ENCODE assay signal across 9 cellular contexts in the genomic region with DNA sequence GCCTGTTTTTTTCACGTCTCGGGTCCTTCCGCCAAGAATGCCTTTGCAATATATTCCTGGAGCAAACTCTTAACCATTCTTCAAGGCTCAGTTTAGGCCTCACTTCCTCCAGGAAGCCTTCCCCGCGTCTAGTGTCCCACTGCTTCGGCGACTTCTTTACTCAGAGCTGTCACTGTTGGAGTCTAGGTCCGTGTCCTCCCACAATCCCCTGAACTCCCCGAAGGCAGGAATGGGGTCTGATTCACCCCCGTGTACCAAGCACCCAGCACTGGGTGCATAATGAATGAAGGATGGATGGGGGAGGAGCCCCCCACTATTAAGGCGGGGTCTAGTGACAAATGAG. TPM values are rescaled to one million over a fixed set of nuclear protein-coding genes. Genes with fewer than 3 reads are reported as not detected.
A peak's percentile ranks its signal among the peaks of the same experiment; 100 is the strongest.
DNase-seq lines count a peak whose midpoint lies in the region; ATAC-seq, FAIRE-seq and TF ChIP-seq lines count a peak whose summit lies in the region.
"Had no signal": no experiment of that assay in that cellular context is flagged by ENCODE, and none has a peak within 500 bp of the region (broad histone marks: within the 10 kb centered on the region; RNA-seq: fewer than 3 reads in every experiment).

No MANE protein-coding gene starts in this region.

- ATAC-seq in GM21576 (IDR thresholded peaks at IDR 0.05; ENCODE audit: unreplicated experiment) = peak; percentile 1
- ATAC-seq in effector memory CD8-positive, alpha-beta T cell (replicated peaks) = no peak

- DNase-seq in WERI-Rb-1 (no peak), dedifferentiated amniotic fluid mesenchymal stem cell (ENCODE audit: extremely low spot score) (no peak), HUDEP-2 (lab: John Stamatoyannopoulos, UW; ENCODE audit: unreplicated experiment in 76 of 76) (no peak), frontal cortex (ENCODE audit: low spot score in 2 of 2) (no peak)
- DNase-seq in effector memory CD8-positive, alpha-beta T cell = no peak

- no peak for TF ChIP-seq CTCF in WERI-Rb-1 (IDR thresholded peaks at IDR 0.05; ENCODE audit: low read depth, low read length)

- H3K4me1 Mint-ChIP-seq in effector memory CD8-positive, alpha-beta T cell (ENCODE audit: low read depth in 2 of 2) = peaks cover 7 to 15% of the 10 kb centered on the region in 2 donors

- FAIRE-seq in frontal cortex (lab: Jason Lieb, UNC) = no peak

- H3K4me1 ChIP-seq in iPS-15b (ENCODE audit: control insufficient read depth, insufficient read depth, low read length) (no peaks in the 10 kb centered on the region), subcutaneous abdominal adipose tissue (ENCODE audit: control insufficient read depth in 5 of 5, insufficient read depth in 5 of 5, low read length in 5 of 5) (peaks cover 3 to 46% (median 36%) of the 10 kb centered on the region in 5 donors)

- no peak overlapping the region for H3K4me3 Mint-ChIP-seq in effector memory CD8-positive, alpha-beta T cell
- H3K4me3 Mint-ChIP-seq: stimulated activated naive B cell treated with anti-CD40 and anti-IgM and Interleukin-4, amounts not matched to agents 10 μg/mL and 1 μg/mL and 100 μg/mL, for 72 hours had no signal

- no peaks in the 10 kb centered on the region for H3K27me3 ChIP-seq in WERI-Rb-1 (ENCODE audit: insufficient read depth, low read depth, severe bottlenecking)
- H3K27me3 ChIP-seq in iPS-15b (ENCODE audit: control insufficient read depth, insufficient read depth, low read length) = peaks cover 29% of the 10 kb centered on the region
- no peaks in the 10 kb centered on the region for H3K27me3 ChIP-seq in subcutaneous abdominal adipose tissue (ENCODE audit: control insufficient read depth in 5 of 5, insufficient read depth in 4 of 5, low read length in 5 of 5)

- H3K36me3 ChIP-seq in WERI-Rb-1 (peaks cover 21% of the 10 kb centered on the region), iPS-15b (ENCODE audit: control insufficient read depth, insufficient read depth, low read length) (no peaks in the 10 kb centered on the region), subcutaneous abdominal adipose tissue (ENCODE audit: control insufficient read depth in 5 of 5, insufficient read depth in 5 of 5, low read length in 5 of 5) (peaks cover 0 to 3% (median 0%) of the 10 kb centered on the region in 5 donors)

- H3K27ac ChIP-seq in WERI-Rb-1 = peak overlapping the region; percentile 98
- H3K27ac ChIP-seq in subcutaneous abdominal adipose tissue (ENCODE audit: low read depth, low read length) = peak overlapping the region; percentile 11

- H3K9ac ChIP-seq in iPS-15b (ENCODE audit: low read depth, low read length) = no peak overlapping the region
- H3K9ac ChIP-seq in subcutaneous abdominal adipose tissue (ENCODE audit: low read length in 5 of 5) = no peak overlapping the region

- H3K4me3 ChIP-seq in WERI-Rb-1 (ENCODE audit: low read depth, low read length) (peak overlapping the region; percentile 54), iPS-15b (ENCODE audit: low read depth, low read length) (peak overlapping the region; percentile 85), subcutaneous abdominal adipose tissue (ENCODE audit: low read depth in 1 of 5, low read length in 5 of 5) (peak overlapping the region in 4 of 5 donors; percentile 64 to 80 (median 78))

- H3K27ac Mint-ChIP-seq in effector memory CD8-positive, alpha-beta T cell = no peak overlapping the region
- H3K27ac Mint-ChIP-seq: stimulated activated naive B cell treated with anti-CD40 and anti-IgM and Interleukin-4, amounts not matched to agents 10 μg/mL and 1 μg/mL and 100 μg/mL, for 72 hours had no signal

- H3K27me3 Mint-ChIP-seq in effector memory CD8-positive, alpha-beta T cell = no peaks in the 10 kb centered on the region

- peaks cover 5% of the 10 kb centered on the region for H3K36me3 Mint-ChIP-seq in effector memory CD8-positive, alpha-beta T cell (ENCODE audit: insufficient read depth)

- H3K9me3 ChIP-seq in WERI-Rb-1 (ENCODE audit: severe bottlenecking) (no peaks in the 10 kb centered on the region), iPS-15b (ENCODE audit: control insufficient read depth, insufficient read depth, low read length) (no peaks in the 10 kb centered on the region), subcutaneous abdominal adipose tissue (ENCODE audit: control insufficient read depth in 5 of 5, low read length in 5 of 5) (no peaks in the 10 kb centered on the region)

- H3K9me3 Mint-ChIP-seq in effector memory CD8-positive, alpha-beta T cell = no peaks in the 10 kb centered on the region
- H3K9me3 Mint-ChIP-seq: stimulated activated naive B cell treated with anti-CD40 and anti-IgM and Interleukin-4, amounts not matched to agents 10 μg/mL and 1 μg/mL and 100 μg/mL, for 72 hours had no signal

RNA-seq across cellular contexts. Expression of gene MATCAP1, which starts 0.5 kb away (rescaled TPM):
- total RNA-seq in frontal cortex = 52.2 TPM

RNA-seq across cellular contexts. Expression of gene EXOC3L1, which starts 6.7 kb away (rescaled TPM):
- total RNA-seq in frontal cortex = 1.2 TPM

RNA-seq across cellular contexts. Expression of gene E2F4, which starts 8.7 kb away (rescaled TPM):
- total RNA-seq in frontal cortex = 19.6 TPM

RNA-seq across cellular contexts. Expression of gene NOL3, which starts 12.9 kb away (rescaled TPM):
- 3.7 TPM for total RNA-seq in frontal cortex

RNA-seq across cellular contexts. Expression of gene ELMO3, which starts 15.7 kb away (rescaled TPM):
- total RNA-seq in frontal cortex = 0.41 TPM
